Comparison of ENCODE assay signal across 8 cellular contexts in the genomic region with DNA sequence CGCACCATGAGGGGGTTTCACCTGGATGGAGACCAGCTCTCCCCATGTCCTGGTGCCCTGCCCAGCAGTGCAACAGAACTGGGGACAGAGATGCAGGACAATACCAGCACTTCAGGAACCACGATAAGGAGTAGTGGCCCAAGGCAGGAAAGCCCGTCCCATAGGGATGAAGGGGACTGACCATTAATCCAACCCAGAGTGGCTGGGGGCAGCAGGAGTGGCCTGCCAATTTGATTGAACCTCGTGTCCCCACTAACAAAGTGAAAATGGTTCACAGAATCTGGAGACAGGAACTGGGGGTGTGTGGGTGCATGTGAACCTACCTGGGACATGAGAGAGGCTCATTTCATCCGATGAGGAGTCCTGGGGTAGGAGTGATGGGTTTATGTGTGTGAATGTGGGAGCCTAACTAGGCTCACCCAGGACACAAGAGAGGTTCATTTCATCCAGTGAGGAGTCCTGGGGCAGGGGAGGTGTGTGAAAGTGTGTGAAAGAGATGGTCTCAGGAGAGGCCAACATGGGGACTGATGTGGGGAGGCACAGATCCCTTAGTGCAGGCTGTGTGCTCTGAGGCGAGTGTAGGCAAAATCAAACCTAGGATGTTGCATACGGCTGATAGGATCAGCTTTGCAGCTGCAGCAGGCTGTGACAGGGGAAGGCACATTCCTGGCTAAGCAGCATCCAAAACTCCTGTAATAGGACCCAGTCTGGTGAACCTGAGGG.
DNase-seq lines count a peak whose midpoint lies in the region; ATAC-seq and TF ChIP-seq lines count a peak whose summit lies in the region.

No MANE protein-coding gene starts in this region.

- peaks cover 3% of the 10 kb centered on the region for H3K36me3 Mint-ChIP-seq in T-helper 2 cell treated with Interferon-gamma antibody and Interleukin-4, amounts not matched to agents 5 μg/mL and 100 μg/mL, for 36 hours (ENCODE audit: low read depth)

- TF ChIP-seq RAD21 in liver (IDR thresholded peaks at IDR 0.05): no peak

- intact Hi-C loops in testis (cut with DNase I; ENCODE audit: low total_unique reads): no loop called here

- ATAC-seq in GM18861 (IDR thresholded peaks at IDR 0.05; ENCODE audit: unreplicated experiment): no peak

- H3K36me3 ChIP-seq in adipocyte (ENCODE audit: control insufficient read depth, insufficient read depth, low read length, severe bottlenecking) (no peaks in the 10 kb centered on the region), liver (ENCODE audit: control insufficient read depth in 4 of 4, insufficient read depth in 3 of 4, low read depth in 1 of 4, low read length in 3 of 4) (no peaks in the 10 kb centered on the region), testis (ENCODE audit: low read depth, missing control alignments) (no peaks in the 10 kb centered on the region)

- H3K27me3 Mint-ChIP-seq in T-helper 2 cell treated with Interferon-gamma antibody and Interleukin-4, amounts not matched to agents 5 μg/mL and 100 μg/mL, for 36 hours (ENCODE audit: low read depth): no peaks in the 10 kb centered on the region

- H3K27me3 ChIP-seq in adipocyte (replicated peaks; ENCODE audit: control insufficient read depth, insufficient read depth, low read length): no peaks in the 10 kb centered on the region
- H3K27me3 ChIP-seq in liver (ENCODE audit: control insufficient read depth in 4 of 4, insufficient read depth in 4 of 4, low read length in 3 of 4): no peaks in the 10 kb centered on the region
- H3K27me3 ChIP-seq in testis: no peaks in the 10 kb centered on the region

- no peak for TF ChIP-seq POLR2A in testis (IDR thresholded peaks at IDR 0.05)

- peak overlapping the region; percentile 3 for H3K27ac Mint-ChIP-seq in T-helper 2 cell treated with Interferon-gamma antibody and Interleukin-4, amounts not matched to agents 5 μg/mL and 100 μg/mL, for 36 hours

- H3K9me3 ChIP-seq in adipocyte (ENCODE audit: control insufficient read depth, low read length): no peaks in the 10 kb centered on the region
- H3K9me3 ChIP-seq in liver (ENCODE audit: control insufficient read depth in 4 of 4, low read length in 3 of 4): peaks cover 0 to 4% (median under 1%) of the 10 kb centered on the region in 4 donors
- H3K9me3 ChIP-seq in testis: no peaks in the 10 kb centered on the region

- no peak for TF ChIP-seq CTCF in liver (IDR thresholded peaks at IDR 0.05; ENCODE audit: low read depth, low read length, missing input control)
- no peak for TF ChIP-seq CTCF in testis (IDR thresholded peaks at IDR 0.05)
- no peak for TF ChIP-seq CTCF in GM10266 (IDR thresholded peaks at IDR 0.05; ENCODE audit: control insufficient read depth, insufficient read depth, low read depth, missing control alignments)

- peaks cover 6% of the 10 kb centered on the region for H3K4me1 Mint-ChIP-seq in T-helper 2 cell treated with Interferon-gamma antibody and Interleukin-4, amounts not matched to agents 5 μg/mL and 100 μg/mL, for 36 hours (ENCODE audit: low read depth)

- peaks cover 32% of the 10 kb centered on the region for H3K9me3 Mint-ChIP-seq in T-helper 2 cell treated with Interferon-gamma antibody and Interleukin-4, amounts not matched to agents 5 μg/mL and 100 μg/mL, for 36 hours

- H3K4me3 Mint-ChIP-seq in T-helper 2 cell treated with Interferon-gamma antibody and Interleukin-4, amounts not matched to agents 5 μg/mL and 100 μg/mL, for 36 hours: peak overlapping the region; percentile 76

- peak overlapping the region; percentile 80 for H3K4me3 ChIP-seq in adipocyte (ENCODE audit: low read length)
- H3K4me3 ChIP-seq in liver (ENCODE audit: low read depth in 1 of 3, low read length in 3 of 3): no peak overlapping the region
- no peak overlapping the region for H3K4me3 ChIP-seq in testis

- no peak for DNase-seq in T-helper 2 cell treated with Interferon-gamma antibody and Interleukin-4, amounts not matched to agents 5 μg/mL and 100 μg/mL, for 36 hours (ENCODE audit: low spot score)
- DNase-seq in T-helper 2 cell: no peak
- DNase-seq in adipocyte (ENCODE audit: low read depth): peak; percentile 10
- no peak for DNase-seq in testis
- DNase-seq in LoVo (ENCODE audit: low spot score): no peak
- no peak for DNase-seq in GM10266 (ENCODE audit: extremely low spot score)

- H3K4me1 ChIP-seq in adipocyte (ENCODE audit: control insufficient read depth, insufficient read depth, low read length): peaks cover 6% of the 10 kb centered on the region
- peaks cover 0 to 13% (median 9%) of the 10 kb centered on the region in 4 donors for H3K4me1 ChIP-seq in liver (ENCODE audit: control insufficient read depth in 4 of 4, insufficient read depth in 4 of 4, low read length in 3 of 4)
- H3K4me1 ChIP-seq in testis: peaks cover 33% of the 10 kb centered on the region

- H3K27ac ChIP-seq in liver (ENCODE audit: low read depth in 1 of 2, low read length in 2 of 2) (peak overlapping the region; percentile 19 to 65), testis (peak overlapping the region; percentile 77 to 79)

- H3K9ac ChIP-seq in adipocyte (ENCODE audit: low read length) (peak overlapping the region; percentile 75), liver (ENCODE audit: low read depth in 1 of 2, low read length in 2 of 2) (no peak overlapping the region)

- 66% methylated on average over 7 of the region's 7 CpGs for WGBS in liver
- 37 to 38% methylated on average over 6 to 7 of the region's 7 CpGs for WGBS in testis, 2 donors

TF ChIP-seq in liver, 16 proteins besides CTCF, POLR2A, EP300 and RAD21:
- no peak for TF ChIP-seq NR2F2 (IDR thresholded peaks at IDR 0.05)
- TF ChIP-seq JUND (IDR thresholded peaks at IDR 0.05): no peak
- no peak for TF ChIP-seq HNF4A (conservative IDR thresholded peaks at IDR 0.05)
- TF ChIP-seq, protein P1, sequence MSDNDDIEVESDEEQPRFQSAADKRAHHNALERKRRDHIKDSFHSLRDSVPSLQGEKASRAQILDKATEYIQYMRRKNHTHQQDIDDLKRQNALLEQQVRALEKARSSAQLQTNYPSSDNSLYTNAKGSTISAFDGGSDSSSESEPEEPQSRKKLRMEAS (IDR thresholded peaks at IDR 0.05): no peak
- no peak for TF ChIP-seq YY1 (IDR thresholded peaks at IDR 0.05)
- TF ChIP-seq TAF1 (conservative IDR thresholded peaks at IDR 0.05): no peak
- TF ChIP-seq, protein P2, sequence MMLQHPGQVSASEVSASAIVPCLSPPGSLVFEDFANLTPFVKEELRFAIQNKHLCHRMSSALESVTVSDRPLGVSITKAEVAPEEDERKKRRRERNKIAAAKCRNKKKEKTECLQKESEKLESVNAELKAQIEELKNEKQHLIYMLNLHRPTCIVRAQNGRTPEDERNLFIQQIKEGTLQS (IDR thresholded peaks at IDR 0.05): no peak
- TF ChIP-seq GABPA (IDR thresholded peaks at IDR 0.05 in 1 of 2, conservative IDR thresholded peaks at IDR 0.05 in 1 of 2): no peak
- no peak for TF ChIP-seq EGR1 (IDR thresholded peaks at IDR 0.05; ENCODE audit: low read depth in 2 of 2)
- TF ChIP-seq, protein P3, sequence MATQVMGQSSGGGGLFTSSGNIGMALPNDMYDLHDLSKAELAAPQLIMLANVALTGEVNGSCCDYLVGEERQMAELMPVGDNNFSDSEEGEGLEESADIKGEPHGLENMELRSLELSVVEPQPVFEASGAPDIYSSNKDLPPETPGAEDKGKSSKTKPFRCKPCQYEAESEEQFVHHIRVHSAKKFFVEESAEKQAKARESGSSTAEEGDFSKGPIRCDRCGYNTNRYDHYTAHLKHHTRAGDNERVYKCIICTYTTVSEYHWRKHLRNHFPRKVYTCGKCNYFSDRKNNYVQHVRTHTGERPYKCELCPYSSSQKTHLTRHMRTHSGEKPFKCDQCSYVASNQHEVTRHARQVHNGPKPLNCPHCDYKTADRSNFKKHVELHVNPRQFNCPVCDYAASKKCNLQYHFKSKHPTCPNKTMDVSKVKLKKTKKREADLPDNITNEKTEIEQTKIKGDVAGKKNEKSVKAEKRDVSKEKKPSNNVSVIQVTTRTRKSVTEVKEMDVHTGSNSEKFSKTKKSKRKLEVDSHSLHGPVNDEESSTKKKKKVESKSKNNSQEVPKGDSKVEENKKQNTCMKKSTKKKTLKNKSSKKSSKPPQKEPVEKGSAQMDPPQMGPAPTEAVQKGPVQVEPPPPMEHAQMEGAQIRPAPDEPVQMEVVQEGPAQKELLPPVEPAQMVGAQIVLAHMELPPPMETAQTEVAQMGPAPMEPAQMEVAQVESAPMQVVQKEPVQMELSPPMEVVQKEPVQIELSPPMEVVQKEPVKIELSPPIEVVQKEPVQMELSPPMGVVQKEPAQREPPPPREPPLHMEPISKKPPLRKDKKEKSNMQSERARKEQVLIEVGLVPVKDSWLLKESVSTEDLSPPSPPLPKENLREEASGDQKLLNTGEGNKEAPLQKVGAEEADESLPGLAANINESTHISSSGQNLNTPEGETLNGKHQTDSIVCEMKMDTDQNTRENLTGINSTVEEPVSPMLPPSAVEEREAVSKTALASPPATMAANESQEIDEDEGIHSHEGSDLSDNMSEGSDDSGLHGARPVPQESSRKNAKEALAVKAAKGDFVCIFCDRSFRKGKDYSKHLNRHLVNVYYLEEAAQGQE (IDR thresholded peaks at IDR 0.05): no peak
